Comparison of ENCODE assay signal across 19 cellular contexts in genomic region chr3:194541483-194541882, GRCh38. TPM values are rescaled to one million over a fixed set of nuclear protein-coding genes. Genes with fewer than 3 reads are reported as not detected.
DNase-seq lines count a peak whose midpoint lies in the region; ATAC-seq lines count a peak whose summit lies in the region.
"Had no signal": no experiment of that assay in that cellular context is flagged by ENCODE, and none has a peak within 500 bp of the region (broad histone marks: within the 10 kb centered on the region; RNA-seq: fewer than 3 reads in every experiment).

No MANE protein-coding gene starts in this region.

- POLR2A ChIA-PET in activated CD4-positive, alpha-beta memory T cell treated with anti-CD3 and anti-CD28 coated beads for 36 hours (lab: Charles Lee), result no interaction called here
- POLR2A ChIA-PET in activated CD4-positive, alpha-beta memory T cell treated with anti-CD3 and anti-CD28 coated beads, Interleukin-2, amount 10 ng/mL, durations not matched to agents 7 days and 5 days (lab: Charles Lee), result interaction anchor here (0.7 kb wide), 1 partner anchor 619 kb away, joined by 3 read pairs; no protein-coding TSS in a partner anchor

- no peak overlapping the region for H3K4me3 Mint-ChIP-seq in activated CD4-positive, alpha-beta memory T cell treated with anti-CD3 and anti-CD28 coated beads for 36 hours
- H3K4me3 Mint-ChIP-seq in activated CD4-positive, alpha-beta memory T cell treated with anti-CD3 and anti-CD28 coated beads, Interleukin-2, amount 10 ng/mL, durations not matched to agents 7 days and 5 days, result no peak overlapping the region
- no peak overlapping the region for H3K4me3 Mint-ChIP-seq in stimulated activated effector memory CD8-positive, alpha-beta T cell treated with anti-CD3 and anti-CD28 coated beads, Interleukin-12 subunit alpha, Interleukin-12 subunit beta, amount 100 ng/mL, for 72 hours
- H3K4me3 Mint-ChIP-seq: T-helper 2 cell treated with Interferon-gamma antibody and Interleukin-4, amounts not matched to agents 5 μg/mL and 100 μg/mL, for 36 hours had no signal

- CTCF ChIA-PET in activated CD4-positive, alpha-beta memory T cell treated with anti-CD3 and anti-CD28 coated beads for 36 hours (lab: Charles Lee), result no interaction called here
- CTCF ChIA-PET in activated CD4-positive, alpha-beta memory T cell treated with anti-CD3 and anti-CD28 coated beads, Interleukin-2, amount 10 ng/mL, durations not matched to agents 7 days and 5 days (lab: Charles Lee), result interaction anchor here (0.7 kb wide), 1 partner anchor 42 kb away, joined by 3 read pairs; no protein-coding TSS in a partner anchor

- peak; percentile 64 for ATAC-seq in GM18868 (IDR thresholded peaks at IDR 0.05; ENCODE audit: unreplicated experiment)
- ATAC-seq in HG03432 (IDR thresholded peaks at IDR 0.05; ENCODE audit: unreplicated experiment), result peak; percentile 54
- ATAC-seq in stimulated activated effector memory CD8-positive, alpha-beta T cell treated with anti-CD3 and anti-CD28 coated beads, Interleukin-12 subunit alpha, Interleukin-12 subunit beta, amount 100 ng/mL, for 72 hours, result peak; percentile 76
- ATAC-seq in GM21447 (IDR thresholded peaks at IDR 0.05; ENCODE audit: unreplicated experiment), result no peak
- ATAC-seq in HG03039 (IDR thresholded peaks at IDR 0.05; ENCODE audit: unreplicated experiment), result no peak
- ATAC-seq: left colon; naive thymus-derived CD4-positive, alpha-beta T cell had no signal

- no peaks in the 10 kb centered on the region for H3K9me3 Mint-ChIP-seq in activated CD4-positive, alpha-beta memory T cell treated with anti-CD3 and anti-CD28 coated beads for 36 hours
- H3K9me3 Mint-ChIP-seq in activated CD4-positive, alpha-beta memory T cell treated with anti-CD3 and anti-CD28 coated beads, Interleukin-2, amount 10 ng/mL, durations not matched to agents 7 days and 5 days, result peaks cover 4% of the 10 kb centered on the region
- no peaks in the 10 kb centered on the region for H3K9me3 Mint-ChIP-seq in stimulated activated effector memory CD8-positive, alpha-beta T cell treated with anti-CD3 and anti-CD28 coated beads, Interleukin-12 subunit alpha, Interleukin-12 subunit beta, amount 100 ng/mL, for 72 hours
- H3K9me3 Mint-ChIP-seq: T-helper 2 cell treated with Interferon-gamma antibody and Interleukin-4, amounts not matched to agents 5 μg/mL and 100 μg/mL, for 36 hours had no signal

- no peak overlapping the region for H3K27ac Mint-ChIP-seq in activated CD4-positive, alpha-beta memory T cell treated with anti-CD3 and anti-CD28 coated beads for 36 hours
- H3K27ac Mint-ChIP-seq in activated CD4-positive, alpha-beta memory T cell treated with anti-CD3 and anti-CD28 coated beads, Interleukin-2, amount 10 ng/mL, durations not matched to agents 7 days and 5 days, result no peak overlapping the region
- peak overlapping the region; percentile 81 for H3K27ac Mint-ChIP-seq in stimulated activated effector memory CD8-positive, alpha-beta T cell treated with anti-CD3 and anti-CD28 coated beads, Interleukin-12 subunit alpha, Interleukin-12 subunit beta, amount 100 ng/mL, for 72 hours
- H3K27ac Mint-ChIP-seq: T-helper 2 cell treated with Interferon-gamma antibody and Interleukin-4, amounts not matched to agents 5 μg/mL and 100 μg/mL, for 36 hours had no signal

- intact Hi-C loops in activated CD4-positive, alpha-beta memory T cell treated with anti-CD3 and anti-CD28 coated beads for 36 hours (cut with micrococcal nuclease), result no loop called here

- DNase-seq in activated CD4-positive, alpha-beta memory T cell treated with anti-CD3 and anti-CD28 coated beads for 36 hours, result peak; percentile 24
- no peak for DNase-seq in activated CD4-positive, alpha-beta memory T cell treated with anti-CD3 and anti-CD28 coated beads, Interleukin-2, amount 10 ng/mL, durations not matched to agents 7 days and 5 days
- DNase-seq in stimulated activated effector memory CD8-positive, alpha-beta T cell treated with anti-CD3 and anti-CD28 coated beads, Interleukin-12 subunit alpha, Interleukin-12 subunit beta, amount 100 ng/mL, for 72 hours (ENCODE audit: low spot score in 2 of 2), result no peak
- DNase-seq in cerebellar cortex (ENCODE audit: low spot score), result no peak
- DNase-seq: ACHN; adrenal gland; cortex of kidney; left colon; naive thymus-derived CD4-positive, alpha-beta T cell; NCI-H1105; NCI-H510A; NK-92 treated with Interleukin-12 subunit alpha and Interleukin-12 subunit beta, amount 100 ng/mL, for 24 hours; stimulated activated CD4-positive, alpha-beta T cell treated with anti-CD3 and anti-CD28 coated beads, Interleukin-12 subunit alpha, Interleukin-12 subunit beta, amount 100 ng/mL, for 4 hours; thyroid gland had no signal

- no peaks in the 10 kb centered on the region for H3K27me3 Mint-ChIP-seq in activated CD4-positive, alpha-beta memory T cell treated with anti-CD3 and anti-CD28 coated beads for 36 hours
- no peaks in the 10 kb centered on the region for H3K27me3 Mint-ChIP-seq in activated CD4-positive, alpha-beta memory T cell treated with anti-CD3 and anti-CD28 coated beads, Interleukin-2, amount 10 ng/mL, durations not matched to agents 7 days and 5 days
- H3K27me3 Mint-ChIP-seq: naive thymus-derived CD4-positive, alpha-beta T cell had no signal

- no peaks in the 10 kb centered on the region for H3K36me3 Mint-ChIP-seq in activated CD4-positive, alpha-beta memory T cell treated with anti-CD3 and anti-CD28 coated beads for 36 hours
- no peaks in the 10 kb centered on the region for H3K36me3 Mint-ChIP-seq in activated CD4-positive, alpha-beta memory T cell treated with anti-CD3 and anti-CD28 coated beads, Interleukin-2, amount 10 ng/mL, durations not matched to agents 7 days and 5 days (ENCODE audit: low read depth)
- no peaks in the 10 kb centered on the region for H3K36me3 Mint-ChIP-seq in stimulated activated effector memory CD8-positive, alpha-beta T cell treated with anti-CD3 and anti-CD28 coated beads, Interleukin-12 subunit alpha, Interleukin-12 subunit beta, amount 100 ng/mL, for 72 hours
- H3K36me3 Mint-ChIP-seq: naive thymus-derived CD4-positive, alpha-beta T cell had no signal

- peaks cover 4% of the 10 kb centered on the region for H3K4me1 Mint-ChIP-seq in activated CD4-positive, alpha-beta memory T cell treated with anti-CD3 and anti-CD28 coated beads for 36 hours (ENCODE audit: low read depth)
- H3K4me1 Mint-ChIP-seq in activated CD4-positive, alpha-beta memory T cell treated with anti-CD3 and anti-CD28 coated beads, Interleukin-2, amount 10 ng/mL, durations not matched to agents 7 days and 5 days, result peaks cover 5% of the 10 kb centered on the region
- H3K4me1 Mint-ChIP-seq in stimulated activated effector memory CD8-positive, alpha-beta T cell treated with anti-CD3 and anti-CD28 coated beads, Interleukin-12 subunit alpha, Interleukin-12 subunit beta, amount 100 ng/mL, for 72 hours, result peaks cover 5% of the 10 kb centered on the region

RNA-seq across cellular contexts. Expression of gene ATP13A3, which starts 54.7 kb away (rescaled TPM):
- total RNA-seq in activated CD4-positive, alpha-beta memory T cell treated with anti-CD3 and anti-CD28 coated beads for 36 hours, result 100 to 1,000 TPM; 136 to 145 TPM
- 10 to 100 TPM; 76.8 to 77.8 TPM for total RNA-seq in activated CD4-positive, alpha-beta memory T cell treated with anti-CD3 and anti-CD28 coated beads, Interleukin-2, amount 10 ng/mL, durations not matched to agents 7 days and 5 days

Comparison
In these comparisons a context has a peak if more than half of its experiments do, and no peak if none do; other contexts are left out.
1. ATAC-seq: peak in GM18868 (single experiment), HG03432 (single experiment) and stimulated activated effector memory CD8-positive, alpha-beta T cell treated with anti-CD3 and anti-CD28 coated beads, Interleukin-12 subunit alpha, Interleukin-12 subunit beta, amount 100 ng/mL, for 72 hours (single experiment); none in GM21447 (single experiment) and HG03039 (single experiment).